In the genomic region with DNA sequence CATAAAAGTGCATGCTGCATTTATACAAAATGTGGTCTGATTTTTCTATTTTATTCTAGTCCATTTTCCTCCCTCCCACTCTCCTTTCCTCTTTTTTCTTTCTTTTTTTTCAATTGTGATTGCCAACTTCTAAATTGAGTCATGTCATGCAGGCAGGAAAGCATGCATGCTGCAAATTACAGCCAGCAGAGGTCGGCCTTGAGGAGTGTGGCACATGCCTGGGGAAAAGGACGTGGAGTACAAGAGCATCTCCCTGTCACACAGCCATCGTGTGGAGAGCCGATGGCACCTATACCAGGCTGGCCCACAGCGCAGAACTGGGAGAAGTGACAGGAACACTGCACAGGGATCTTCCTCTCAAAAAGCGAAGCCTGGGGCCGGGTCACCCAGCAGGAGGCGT, we compare ENCODE assay signal across 9 cellular contexts. TPM values are rescaled to one million over a fixed set of nuclear protein-coding genes. Genes with fewer than 3 reads are reported as not detected.
DNase-seq lines count a peak whose midpoint lies in the region; ATAC-seq and FAIRE-seq lines count a peak whose summit lies in the region.
"Had no signal": no experiment of that assay in that cellular context is flagged by ENCODE, and none has a peak within 500 bp of the region (broad histone marks: within the 10 kb centered on the region; RNA-seq: fewer than 3 reads in every experiment).

No MANE protein-coding gene starts in this region.

- peak; percentile 15 for DNase-seq in NCI-H748 (lab: John Stamatoyannopoulos, UW; ENCODE audit: unreplicated experiment)
- DNase-seq in NCI-H748 treated with DMSO at 0.1 percent for 48 hours (lab: John Stamatoyannopoulos, UW) = no peak
- DNase-seq in OCI-M1 (lab: John Stamatoyannopoulos, UW) = peak; percentile 13
- DNase-seq in cerebellar cortex (ENCODE audit: low spot score) = peak; percentile 14
- peak; percentile 38 to 50 for DNase-seq in stimulated activated CD8-positive, alpha-beta memory T cell treated with anti-CD3 and anti-CD28 coated beads, Interleukin-15, amount 100 ng/mL, for 48 hours (ENCODE audit: low read depth in 2 of 2)
- DNase-seq in frontal cortex (ENCODE audit: low spot score in 2 of 2) = no peak
- no peak for DNase-seq in SHP77 (lab: John Stamatoyannopoulos, UW)
- DNase-seq: naive B cell had no signal

- ATAC-seq in GM21526 (IDR thresholded peaks at IDR 0.05; ENCODE audit: low FRiP score, unreplicated experiment) = no peak

- FAIRE-seq in frontal cortex (lab: Jason Lieb, UNC) = no peak

RNA-seq across cellular contexts. Expression of a gene that starts 17.8 kb away (rescaled TPM):
- not detected for total RNA-seq in frontal cortex

RNA-seq across cellular contexts. Expression of a gene that starts 57.0 kb away (rescaled TPM):
- total RNA-seq in frontal cortex = 20.8 TPM

Comparison
In these comparisons a context has a peak if more than half of its experiments do, and no peak if none do; other contexts are left out.
1. DNase-seq: peak in NCI-H748 (single experiment), OCI-M1 (single experiment), cerebellar cortex (single experiment) and stimulated activated CD8-positive, alpha-beta memory T cell treated with anti-CD3 and anti-CD28 coated beads, Interleukin-15, amount 100 ng/mL, for 48 hours (2 of 2); none in NCI-H748 treated with DMSO at 0.1 percent for 48 hours (single experiment), frontal cortex (0 of 2) and SHP77 (0 of 2).